In genomic region chr4:60128916-60129315, GRCh38 we compare ENCODE assay signal across 1 cellular context.
TF ChIP-seq lines count a peak whose summit lies in the region.

No MANE protein-coding gene starts in this region.

TF ChIP-seq in H1, 55 proteins besides CTCF, POLR2A, EP300 and RAD21:
- no peak for TF ChIP-seq TAF7 (optimal IDR thresholded peaks at IDR 0.05; ENCODE audit: borderline replicate concordance, low read depth, low read length)
- no peak for TF ChIP-seq PHF8 (conservative IDR thresholded peaks at IDR 0.05; ENCODE audit: low read depth, low read length)
- no peak for TF ChIP-seq GTF2F1 (IDR thresholded peaks at IDR 0.05; ENCODE audit: borderline replicate concordance, low read depth, low read length)
- TF ChIP-seq HDAC2 (IDR thresholded peaks at IDR 0.05; ENCODE audit: borderline replicate concordance in 1 of 2, low read depth in 2 of 2, low read length in 2 of 2) = no peak
- no peak for TF ChIP-seq JUN (IDR thresholded peaks at IDR 0.05; ENCODE audit: low read depth, low read length)
- no peak for TF ChIP-seq BACH1 (IDR thresholded peaks at IDR 0.05; ENCODE audit: low read length)
- no peak for TF ChIP-seq SIRT6 (IDR thresholded peaks at IDR 0.05; ENCODE audit: low read length)
- TF ChIP-seq POLR2AphosphoS5 (IDR thresholded peaks at IDR 0.05; ENCODE audit: low read depth, low read length) = no peak
- no peak for TF ChIP-seq CHD1 (IDR thresholded peaks at IDR 0.05; ENCODE audit: low read depth, low read length)
- TF ChIP-seq CBX8 (IDR thresholded peaks at IDR 0.05; ENCODE audit: borderline replicate concordance, low read depth, low read length) = no peak
- TF ChIP-seq EZH2 (IDR thresholded peaks at IDR 0.05; ENCODE audit: low read depth, low read length, severe bottlenecking) = no peak
- no peak for TF ChIP-seq KDM1A (IDR thresholded peaks at IDR 0.05; ENCODE audit: borderline replicate concordance, low read length)
